ENCODE assay signal across 12 cellular contexts in genomic region chr17:47987240-47987835, GRCh38. TPM values are rescaled to one million over a fixed set of nuclear protein-coding genes. Genes with fewer than 3 reads are reported as not detected.
DNase-seq lines count a peak whose midpoint lies in the region; ATAC-seq and TF ChIP-seq lines count a peak whose summit lies in the region.
"Had no signal": no experiment of that assay in that cellular context is flagged by ENCODE, and none has a peak within 500 bp of the region (broad histone marks: within the 10 kb centered on the region; RNA-seq: fewer than 3 reads in every experiment).

No MANE protein-coding gene starts in this region.

- no peaks in the 10 kb centered on the region for H3K27me3 Mint-ChIP-seq in WTC11 (ENCODE audit: low read depth)
- no peaks in the 10 kb centered on the region for H3K27me3 Mint-ChIP-seq in activated naive CD4-positive, alpha-beta T cell treated with anti-CD3 and anti-CD28 coated beads for 36 hours (ENCODE audit: low read depth)

- H2AK5ac ChIP-seq in IMR-90 (ENCODE audit: low read depth, low read length), result no peak overlapping the region

- in situ Hi-C loops in IMR-90 (cut with MboI; ENCODE audit: low sequenced_read_pairs), result no loop called here

- no peak overlapping the region for H2BK15ac ChIP-seq in IMR-90 (ENCODE audit: low read depth, low read length)

- H4K8ac ChIP-seq in IMR-90 (ENCODE audit: low read depth in 2 of 2, low read length in 2 of 2), result no peak overlapping the region; a peak in 1 of 4 replicates

- H3K18ac ChIP-seq in IMR-90 (ENCODE audit: low read depth, low read length), result no peak overlapping the region

- H3K79me1 ChIP-seq in IMR-90 (ENCODE audit: low read depth in 1 of 2, low read length in 2 of 2), result no peaks in the 10 kb centered on the region

- H3K9me3 ChIP-seq in A673 (ENCODE audit: low read depth, low read length, poor library complexity, severe bottlenecking) (no peaks in the 10 kb centered on the region), IMR-90 (ENCODE audit: control insufficient read depth, insufficient read depth, low read length) (no peaks in the 10 kb centered on the region), right lobe of liver (no peaks in the 10 kb centered on the region)
- H3K9me3 ChIP-seq: BLaER1 treated with 17β-estradiol and CSF1 and Interleukin-3, amounts not matched to agents 10 nM and 100 nM; Peyer's patch had no signal

- peaks cover 42% of the 10 kb centered on the region for H3K4me1 Mint-ChIP-seq in WTC11
- H3K4me1 Mint-ChIP-seq in activated naive CD4-positive, alpha-beta T cell treated with anti-CD3 and anti-CD28 coated beads for 36 hours (ENCODE audit: low read depth), result no peaks in the 10 kb centered on the region

- H4K91ac ChIP-seq in IMR-90 (ENCODE audit: insufficient read depth, low read depth, low read length), result no peak overlapping the region

- H3K27me3 ChIP-seq in A673 (replicated peaks; ENCODE audit: insufficient read depth, low read depth, low read length, poor library complexity), result no peaks in the 10 kb centered on the region
- H3K27me3 ChIP-seq in IMR-90 (ENCODE audit: control insufficient read depth, insufficient read depth, low read length), result no peaks in the 10 kb centered on the region
- no peaks in the 10 kb centered on the region for H3K27me3 ChIP-seq in right lobe of liver
- H3K27me3 ChIP-seq: BLaER1 treated with 17β-estradiol and CSF1 and Interleukin-3, amounts not matched to agents 10 nM and 100 nM; Peyer's patch had no signal

- H3K36me3 ChIP-seq in A673 (ENCODE audit: insufficient read depth, low read length, poor library complexity, severe bottlenecking), result peaks cover 14% of the 10 kb centered on the region
- peaks cover 10% of the 10 kb centered on the region; the same call in 1 of the 2 replicates for H3K36me3 ChIP-seq in IMR-90 (ENCODE audit: control insufficient read depth, insufficient read depth, low read length)
- H3K36me3 ChIP-seq in right lobe of liver, result peaks cover 0 to 10% (median 0%) of the 10 kb centered on the region in 4 donors

- H4K20me1 ChIP-seq in IMR-90 (ENCODE audit: insufficient read depth, low read length), result no peaks in the 10 kb centered on the region

- no peak for TF ChIP-seq POLR2A in IMR-90 (IDR thresholded peaks at IDR 0.05; ENCODE audit: low read depth, low read length)
- TF ChIP-seq POLR2A in right lobe of liver (IDR thresholded peaks at IDR 0.05), result no peak

- H3K56ac ChIP-seq in IMR-90 (ENCODE audit: extremely low read depth, insufficient read depth, low read length), result no peak overlapping the region

- no peaks in the 10 kb centered on the region for H3K9me1 ChIP-seq in IMR-90 (ENCODE audit: insufficient read depth, low read length)

- H3K9ac ChIP-seq in IMR-90 (ENCODE audit: low read depth, low read length), result no peak overlapping the region

- H3K36me3 Mint-ChIP-seq in WTC11, result no peaks in the 10 kb centered on the region
- H3K36me3 Mint-ChIP-seq in activated naive CD4-positive, alpha-beta T cell treated with anti-CD3 and anti-CD28 coated beads for 36 hours (ENCODE audit: low read depth), result peaks cover 7% of the 10 kb centered on the region
- H3K36me3 Mint-ChIP-seq: natural killer cell had no signal

- no peak overlapping the region for H3K14ac ChIP-seq in IMR-90 (replicated peaks; ENCODE audit: low read depth, low read length)

- no peak overlapping the region for H3K27ac Mint-ChIP-seq in WTC11
- H3K27ac Mint-ChIP-seq in activated naive CD4-positive, alpha-beta T cell treated with anti-CD3 and anti-CD28 coated beads for 36 hours, result no peak overlapping the region
- H3K27ac Mint-ChIP-seq: natural killer cell had no signal

- DNase-seq in A673 (ENCODE audit: low spot score) (peak; percentile 65), IMR-90 (no peak), WTC11 (ENCODE audit: low spot score) (peak; percentile 40), right lobe of liver (no peak), OCI-M1 (lab: John Stamatoyannopoulos, UW) (no peak)
- DNase-seq in effector CD8-positive, alpha-beta T cell (lab: John Stamatoyannopoulos, UW), result no peak
- DNase-seq in activated naive CD4-positive, alpha-beta T cell treated with anti-CD3 and anti-CD28 coated beads for 36 hours, result no peak
- DNase-seq: activated T-cell treated with anti-CD3 and anti-CD28 coated beads, Interleukin-2, amount 50 U/mL, for 1 hour; natural killer cell; Peyer's patch had no signal

- no peak overlapping the region for H3K4me3 Mint-ChIP-seq in WTC11
- no peak overlapping the region for H3K4me3 Mint-ChIP-seq in activated naive CD4-positive, alpha-beta T cell treated with anti-CD3 and anti-CD28 coated beads for 36 hours
- H3K4me3 Mint-ChIP-seq: natural killer cell had no signal

- no peak overlapping the region for H3K23ac ChIP-seq in IMR-90 (ENCODE audit: low read depth, low read length)

- no peaks in the 10 kb centered on the region for H3K9me3 Mint-ChIP-seq in WTC11
- H3K9me3 Mint-ChIP-seq in activated naive CD4-positive, alpha-beta T cell treated with anti-CD3 and anti-CD28 coated beads for 36 hours, result no peaks in the 10 kb centered on the region
- H3K9me3 Mint-ChIP-seq: natural killer cell had no signal

- H3K4me2 ChIP-seq in IMR-90 (ENCODE audit: low read depth, low read length), result no peak overlapping the region
- H3K4me2 ChIP-seq: BLaER1 treated with 17β-estradiol and CSF1 and Interleukin-3, amounts not matched to agents 10 nM and 100 nM had no signal

- H3K4ac ChIP-seq in IMR-90 (ENCODE audit: low read depth, low read length), result no peak overlapping the region

- H2BK120ac ChIP-seq in IMR-90 (ENCODE audit: low read depth, low read length), result no peak overlapping the region

- POLR2A ChIA-PET in A673 (lab: Charles Lee; ENCODE audit: low non-redundant PET) (no interaction called here), IMR-90 (lab: Charles Lee; ENCODE audit: unreplicated experiment) (no interaction called here), WTC11 (lab: Charles Lee) (interaction anchor here (0.9 kb wide), 1 partner anchor 8 kb away, joined by 3 read pairs; no protein-coding TSS in a partner anchor)

- dilution Hi-C loops in IMR-90 (cut with HindIII; ENCODE audit: low sequenced_read_pairs, unreplicated experiment), result no loop called here

- no peak for TF ChIP-seq RAD21 in IMR-90 (IDR thresholded peaks at IDR 0.05; ENCODE audit: low read length)

- H2BK20ac ChIP-seq in IMR-90 (ENCODE audit: low read depth, low read length), result no peak overlapping the region

- intact Hi-C loops in A673 (cut with micrococcal nuclease; ENCODE audit: unreplicated experiment) (no loop called here), IMR-90 (cut with micrococcal nuclease) (no loop called here), right lobe of liver (cut with DNase I) (no loop called here)
- intact Hi-C loops in activated naive CD4-positive, alpha-beta T cell treated with anti-CD3 and anti-CD28 coated beads for 36 hours (cut with micrococcal nuclease), result no loop called here

- H4K5ac ChIP-seq in IMR-90 (ENCODE audit: low read depth, low read length), result no peak overlapping the region

- H3K4me3 ChIP-seq in A673 (ENCODE audit: low read depth, low read length, poor library complexity, severe bottlenecking), result no peak overlapping the region
- no peak overlapping the region for H3K4me3 ChIP-seq in IMR-90 (ENCODE audit: insufficient read depth, low read depth, low read length)
- H3K4me3 ChIP-seq in right lobe of liver, result no peak overlapping the region
- H3K4me3 ChIP-seq: BLaER1 treated with 17β-estradiol and CSF1 and Interleukin-3, amounts not matched to agents 10 nM and 100 nM; Peyer's patch had no signal

- peak; percentile 47 for ATAC-seq in IMR-90 (ENCODE audit: low read depth)
- ATAC-seq in WTC11, result peak; percentile 38
- ATAC-seq in right lobe of liver, result peak; percentile 18 to 43 (median 27)
- no peak for ATAC-seq in HG03469 (IDR thresholded peaks at IDR 0.05; ENCODE audit: unreplicated experiment)
- ATAC-seq: natural killer cell had no signal

- WGBS in IMR-90 (ENCODE audit: extremely low coverage in 2 of 2, insufficient read length in 1 of 2), 2 experiments, result 20% methylated on average over 4 of the region's 17 CpGs; no CpG with 5 or more reads in 1 of the 2 experiments
- WGBS in right lobe of liver (ENCODE audit: insufficient coverage, low coverage, low lambda C conversion rate, missing lambda C conversion rate), result 26% methylated on average over 4 of the region's 17 CpGs

- no peak overlapping the region for H2AK9ac ChIP-seq in IMR-90 (replicated peaks; ENCODE audit: low read depth, low read length, poor library complexity)

- H3K4me1 ChIP-seq in A673 (ENCODE audit: insufficient read depth, low read length, poor library complexity, severe bottlenecking) (peaks cover 27% of the 10 kb centered on the region), IMR-90 (ENCODE audit: control insufficient read depth, insufficient read depth, low read length) (peaks cover 9% of the 10 kb centered on the region), right lobe of liver (no peaks in the 10 kb centered on the region)
- H3K4me1 ChIP-seq: Peyer's patch had no signal

- H3K27ac ChIP-seq in A673 (ENCODE audit: low read depth, low read length, poor library complexity, severe bottlenecking) (peak overlapping the region; percentile 62), IMR-90 (ENCODE audit: insufficient read depth, low read length) (no peak overlapping the region), right lobe of liver (no peak overlapping the region)
- H3K27ac ChIP-seq: BLaER1 treated with 17β-estradiol and CSF1 and Interleukin-3, amounts not matched to agents 10 nM and 100 nM; Peyer's patch had no signal

- TF ChIP-seq CTCF in A673 (conservative IDR thresholded peaks at IDR 0.05; ENCODE audit: low read depth, low read length), result no peak
- no peak for TF ChIP-seq CTCF in IMR-90 (conservative IDR thresholded peaks at IDR 0.05; ENCODE audit: low read depth, low read length)
- TF ChIP-seq CTCF in WTC11 (IDR thresholded peaks at IDR 0.05), result no peak
- TF ChIP-seq CTCF in right lobe of liver (IDR thresholded peaks at IDR 0.05), result no peak

- peak overlapping the region; percentile 52 for H2AFZ ChIP-seq in IMR-90 (replicated peaks; ENCODE audit: low read length, poor library complexity)

- H2BK5ac ChIP-seq in IMR-90 (ENCODE audit: low read depth, low read length, poor library complexity, severe bottlenecking), result no peak overlapping the region

- BruUV-seq in A673 (replicated peaks; lab: Mats Ljungman, UMichigan) (no TSS peak), IMR-90 (replicated peaks; lab: Mats Ljungman, UMichigan) (no TSS peak)

- CTCF ChIA-PET in A673 (lab: Charles Lee), result interaction anchor here (0.6 to 0.7 kb wide), 2 partner anchors 16 to 87 kb away, joined by 3 to 7 read pairs; no protein-coding TSS in a partner anchor
- CTCF ChIA-PET in IMR-90 (lab: Yijun Ruan, JAX), result no interaction called here
- CTCF ChIA-PET in WTC11 (lab: Charles Lee), result interaction anchor here (0.7 to 2.6 kb wide), 11 partner anchors 9 to 140 kb away, joined by 3 to 20 read pairs (median 8); partner anchors contain the start of genes CDK5RAP3 and SP2
- CTCF ChIA-PET in activated naive CD4-positive, alpha-beta T cell treated with anti-CD3 and anti-CD28 coated beads for 36 hours (lab: Charles Lee), result interaction anchor here (0.6 to 1.9 kb wide), 3 partner anchors 17 to 86 kb away, joined by 3 to 6 read pairs (median 3); no protein-coding TSS in a partner anchor

RNA-seq across cellular contexts. Expression of gene CDK5RAP3, which starts 16.4 kb away (rescaled TPM):
- total RNA-seq in A673 (2021) (172 and 204 TPM in 2 replicates), IMR-90 (2012; rRNA removed) (56.7 and 75.3 TPM in 2 replicates), WTC11 (2021) (128 to 143 TPM (median 138 TPM) in 3 replicates), right lobe of liver (100 to 1,000 TPM in 3 of 6 experiments, 10 to 100 TPM in 3; 47.3 to 119 (median 99.7) TPM)
- 138 and 153 TPM in 2 replicates for polyA plus RNA-seq in IMR-90 (2012; rRNA removed)
- 46.3 and 96.7 TPM in 2 replicates for polyA plus RNA-seq in IMR-90 (2012; cell fraction: cytosol; rRNA removed)
- polyA plus RNA-seq in IMR-90 (2012; cell fraction: nucleus; rRNA removed; ENCODE audit: low replicate concordance), result 1,289 and 1,731 TPM in 2 replicates
- total RNA-seq in activated naive CD4-positive, alpha-beta T cell treated with anti-CD3 and anti-CD28 coated beads for 36 hours, result 100 to 1,000 TPM; 174 to 175 TPM

RNA-seq across cellular contexts. Expression of gene PRR15L, which starts 29.7 kb away (rescaled TPM):
- total RNA-seq in A673 (2021) (not detected in 2 replicates), IMR-90 (2012; rRNA removed) (not detected in 2 replicates), WTC11 (2021) (0.59 to 1.1 TPM (median 1.1 TPM) in 3 replicates), right lobe of liver (1 to 10 TPM in 1 of 6 experiments, under 1 TPM in 5; 0.19 to 1.1 (median 0.47) TPM)
- not detected in 2 replicates for polyA plus RNA-seq in IMR-90 (2012; rRNA removed)
- polyA plus RNA-seq in IMR-90 (2012; cell fraction: cytosol; rRNA removed), result not detected in 2 replicates
- polyA plus RNA-seq in IMR-90 (2012; cell fraction: nucleus; rRNA removed; ENCODE audit: low replicate concordance), result not detected in 2 replicates
- not detected for total RNA-seq in activated naive CD4-positive, alpha-beta T cell treated with anti-CD3 and anti-CD28 coated beads for 36 hours
- total RNA-seq: natural killer cell had no signal

RNA-seq across cellular contexts. Expression of gene PNPO, which starts 46.0 kb away (rescaled TPM):
- total RNA-seq in A673 (2021), result 12.3 and 14.6 TPM in 2 replicates
- 32.5 and 34.1 TPM in 2 replicates for total RNA-seq in IMR-90 (2012; rRNA removed)
- 13.6 and 13.9 TPM in 2 replicates for polyA plus RNA-seq in IMR-90 (2012; rRNA removed)
- polyA plus RNA-seq in IMR-90 (2012; cell fraction: cytosol; rRNA removed), result 11.0 and 37.1 TPM in 2 replicates
- 5.8 and 9.0 TPM in 2 replicates for polyA plus RNA-seq in IMR-90 (2012; cell fraction: nucleus; rRNA removed; ENCODE audit: low replicate concordance)
- total RNA-seq in WTC11 (2021), result 12.2 to 17.8 TPM (median 17.2 TPM) in 3 replicates
- 100 to 1,000 TPM in 5 of 6 experiments, 10 to 100 TPM in 1; 85.0 to 151 (median 124) TPM for total RNA-seq in right lobe of liver
- total RNA-seq in activated naive CD4-positive, alpha-beta T cell treated with anti-CD3 and anti-CD28 coated beads for 36 hours, result 10 to 100 TPM; 35.5 to 37.0 TPM

RNA-seq across cellular contexts. Expression of gene COPZ2, which starts 50.3 kb away (rescaled TPM):
- 2.3 TPM in 1 of 2 replicates, not detected in the other for total RNA-seq in A673 (2021)
- 41.0 and 60.5 TPM in 2 replicates for total RNA-seq in IMR-90 (2012; rRNA removed)
- 86.1 and 89.4 TPM in 2 replicates for polyA plus RNA-seq in IMR-90 (2012; rRNA removed)
- 49.6 and 126 TPM in 2 replicates for polyA plus RNA-seq in IMR-90 (2012; cell fraction: cytosol; rRNA removed)
- polyA plus RNA-seq in IMR-90 (2012; cell fraction: nucleus; rRNA removed; ENCODE audit: low replicate concordance), result 26.4 and 100 TPM in 2 replicates
- 0.37 to 0.44 TPM in 2 of 3 replicates, not detected in the other for total RNA-seq in WTC11 (2021)
- 10 to 100 TPM; 18.9 to 26.6 (median 23.8) TPM for total RNA-seq in right lobe of liver
- total RNA-seq in activated naive CD4-positive, alpha-beta T cell treated with anti-CD3 and anti-CD28 coated beads for 36 hours, result 1 to 10 TPM; 2.4 to 3.3 TPM

Comparison
In these comparisons a context has a peak if more than half of its experiments do, and no peak if none do; other contexts are left out.
1. DNase-seq: peak in A673 (single experiment) and WTC11 (single experiment); none in IMR-90 (single experiment), right lobe of liver (0 of 3), OCI-M1 (single experiment), effector CD8-positive, alpha-beta T cell (single experiment) and activated naive CD4-positive, alpha-beta T cell treated with anti-CD3 and anti-CD28 coated beads for 36 hours (single experiment).